ENCODE assay signal across 1 cellular context in the genomic region with DNA sequence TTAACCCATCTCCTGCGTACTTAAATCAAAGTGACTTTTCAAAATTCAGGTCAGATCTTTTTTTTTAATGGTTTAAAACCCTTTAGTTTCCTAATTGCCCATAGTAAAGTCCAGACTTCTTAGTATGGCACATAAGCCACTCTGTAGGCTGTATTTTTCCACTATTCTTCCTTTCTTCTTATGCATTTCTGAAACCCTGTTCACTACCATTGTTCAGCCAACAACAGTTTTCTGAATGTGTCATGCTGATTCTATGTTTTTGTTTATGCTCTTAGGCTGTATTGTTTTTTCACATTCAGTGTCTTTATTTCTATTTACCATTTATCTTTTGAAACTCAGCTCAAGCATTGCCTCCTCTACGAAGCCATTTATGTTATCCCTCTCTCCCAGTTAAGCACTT.
TF ChIP-seq lines count a peak whose summit lies in the region.

No MANE protein-coding gene starts in this region.

TF ChIP-seq in A549, 52 proteins besides CTCF, POLR2A, EP300 and RAD21 (continued from another document):
- TF ChIP-seq ATOH8 (CRISPR knock-in tag; IDR thresholded peaks at IDR 0.05; ENCODE audit: low read depth), result no peak
- TF ChIP-seq CEBPB (IDR thresholded peaks at IDR 0.05), result no peak
- TF ChIP-seq ZSCAN20 (CRISPR knock-in tag; IDR thresholded peaks at IDR 0.05), result no peak
- no peak for TF ChIP-seq JUN (IDR thresholded peaks at IDR 0.05)
